2 cellular contexts compared by ENCODE assay signal in the genomic region with DNA sequence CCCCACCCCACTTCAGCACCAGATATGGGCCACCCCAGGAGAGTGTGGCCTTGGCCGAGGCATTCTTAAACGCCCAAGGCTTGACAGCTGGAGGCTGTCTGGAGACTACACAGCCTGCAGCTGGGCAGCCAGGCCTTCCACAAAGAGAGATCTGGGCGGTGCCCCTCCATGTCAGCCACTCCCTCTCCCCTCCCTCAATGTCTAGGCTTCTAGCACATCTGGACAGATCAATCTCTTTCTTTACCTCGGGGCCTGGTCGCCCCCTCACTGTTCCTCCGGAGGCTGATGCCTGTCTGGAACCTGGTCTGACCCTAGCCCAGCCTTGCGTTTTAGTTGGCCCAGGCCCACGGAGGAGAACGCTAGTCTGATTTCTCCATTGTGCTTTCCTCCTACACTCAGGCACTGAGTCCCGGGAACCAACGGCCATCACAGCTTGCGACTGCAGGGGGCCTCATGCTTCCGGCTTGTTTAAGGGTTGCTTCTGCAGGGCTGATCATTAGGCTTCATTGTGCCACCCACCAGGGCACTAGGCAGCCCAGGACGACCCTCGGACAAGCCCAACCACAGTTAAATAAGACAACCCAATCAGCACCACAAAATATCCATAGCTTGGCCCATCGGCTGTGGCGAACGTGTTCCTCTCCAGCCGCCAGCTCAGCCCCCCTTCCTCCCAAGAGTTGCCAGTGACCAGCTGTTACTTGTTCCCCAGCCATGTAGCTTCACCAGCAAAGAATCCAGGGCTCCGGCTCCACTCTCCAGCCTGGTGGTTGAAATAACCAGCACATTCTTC.
TF ChIP-seq lines count a peak whose summit lies in the region.

No MANE protein-coding gene starts in this region.

TF ChIP-seq in A549, 52 proteins besides CTCF, POLR2A, EP300 and RAD21 (continued from another document):
- TF ChIP-seq, protein P1, sequence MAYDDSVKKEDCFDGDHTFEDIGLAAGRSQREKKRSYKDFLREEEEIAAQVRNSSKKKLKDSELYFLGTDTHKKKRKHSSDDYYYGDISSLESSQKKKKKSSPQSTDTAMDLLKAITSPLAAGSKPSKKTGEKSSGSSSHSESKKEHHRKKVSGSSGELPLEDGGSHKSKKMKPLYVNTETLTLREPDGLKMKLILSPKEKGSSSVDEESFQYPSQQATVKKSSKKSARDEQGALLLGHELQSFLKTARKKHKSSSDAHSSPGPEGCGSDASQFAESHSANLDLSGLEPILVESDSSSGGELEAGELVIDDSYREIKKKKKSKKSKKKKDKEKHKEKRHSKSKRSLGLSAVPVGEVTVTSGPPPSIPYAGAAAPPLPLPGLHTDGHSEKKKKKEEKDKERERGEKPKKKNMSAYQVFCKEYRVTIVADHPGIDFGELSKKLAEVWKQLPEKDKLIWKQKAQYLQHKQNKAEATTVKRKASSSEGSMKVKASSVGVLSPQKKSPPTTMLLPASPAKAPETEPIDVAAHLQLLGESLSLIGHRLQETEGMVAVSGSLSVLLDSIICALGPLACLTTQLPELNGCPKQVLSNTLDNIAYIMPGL (CRISPR knock-in tag; IDR thresholded peaks at IDR 0.05; ENCODE audit: borderline replicate concordance) = no peak
- TF ChIP-seq, protein P2, sequence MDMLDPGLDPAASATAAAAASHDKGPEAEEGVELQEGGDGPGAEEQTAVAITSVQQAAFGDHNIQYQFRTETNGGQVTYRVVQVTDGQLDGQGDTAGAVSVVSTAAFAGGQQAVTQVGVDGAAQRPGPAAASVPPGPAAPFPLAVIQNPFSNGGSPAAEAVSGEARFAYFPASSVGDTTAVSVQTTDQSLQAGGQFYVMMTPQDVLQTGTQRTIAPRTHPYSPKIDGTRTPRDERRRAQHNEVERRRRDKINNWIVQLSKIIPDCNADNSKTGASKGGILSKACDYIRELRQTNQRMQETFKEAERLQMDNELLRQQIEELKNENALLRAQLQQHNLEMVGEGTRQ (IDR thresholded peaks at IDR 0.05) = no peak
- TF ChIP-seq GATA3 (IDR thresholded peaks at IDR 0.05; ENCODE audit: borderline replicate concordance) = no peak
- no peak for TF ChIP-seq HOXA7 (CRISPR knock-in tag; IDR thresholded peaks at IDR 0.05)
- no peak for TF ChIP-seq CBX8 (IDR thresholded peaks at IDR 0.05)
- TF ChIP-seq, protein P3, sequence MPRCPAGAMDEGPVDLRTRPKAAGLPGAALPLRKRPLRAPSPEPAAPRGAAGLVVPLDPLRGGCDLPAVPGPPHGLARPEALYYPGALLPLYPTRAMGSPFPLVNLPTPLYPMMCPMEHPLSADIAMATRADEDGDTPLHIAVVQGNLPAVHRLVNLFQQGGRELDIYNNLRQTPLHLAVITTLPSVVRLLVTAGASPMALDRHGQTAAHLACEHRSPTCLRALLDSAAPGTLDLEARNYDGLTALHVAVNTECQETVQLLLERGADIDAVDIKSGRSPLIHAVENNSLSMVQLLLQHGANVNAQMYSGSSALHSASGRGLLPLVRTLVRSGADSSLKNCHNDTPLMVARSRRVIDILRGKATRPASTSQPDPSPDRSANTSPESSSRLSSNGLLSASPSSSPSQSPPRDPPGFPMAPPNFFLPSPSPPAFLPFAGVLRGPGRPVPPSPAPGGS (IDR thresholded peaks at IDR 0.05) = no peak
- TF ChIP-seq BHLHE40 (IDR thresholded peaks at IDR 0.05; ENCODE audit: low read depth, low read length) = no peak
- TF ChIP-seq FOSL2 (IDR thresholded peaks at IDR 0.05) = no peak
- TF ChIP-seq FOSL2 (CRISPR knock-in tag; IDR thresholded peaks at IDR 0.05) = no peak
- TF ChIP-seq, protein P4, sequence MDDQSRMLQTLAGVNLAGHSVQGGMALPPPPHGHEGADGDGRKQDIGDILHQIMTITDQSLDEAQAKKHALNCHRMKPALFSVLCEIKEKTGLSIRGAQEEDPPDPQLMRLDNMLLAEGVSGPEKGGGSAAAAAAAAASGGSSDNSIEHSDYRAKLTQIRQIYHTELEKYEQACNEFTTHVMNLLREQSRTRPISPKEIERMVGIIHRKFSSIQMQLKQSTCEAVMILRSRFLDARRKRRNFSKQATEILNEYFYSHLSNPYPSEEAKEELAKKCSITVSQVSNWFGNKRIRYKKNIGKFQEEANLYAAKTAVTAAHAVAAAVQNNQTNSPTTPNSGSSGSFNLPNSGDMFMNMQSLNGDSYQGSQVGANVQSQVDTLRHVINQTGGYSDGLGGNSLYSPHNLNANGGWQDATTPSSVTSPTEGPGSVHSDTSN (IDR thresholded peaks at IDR 0.05) = no peak
- TF ChIP-seq, protein P5, sequence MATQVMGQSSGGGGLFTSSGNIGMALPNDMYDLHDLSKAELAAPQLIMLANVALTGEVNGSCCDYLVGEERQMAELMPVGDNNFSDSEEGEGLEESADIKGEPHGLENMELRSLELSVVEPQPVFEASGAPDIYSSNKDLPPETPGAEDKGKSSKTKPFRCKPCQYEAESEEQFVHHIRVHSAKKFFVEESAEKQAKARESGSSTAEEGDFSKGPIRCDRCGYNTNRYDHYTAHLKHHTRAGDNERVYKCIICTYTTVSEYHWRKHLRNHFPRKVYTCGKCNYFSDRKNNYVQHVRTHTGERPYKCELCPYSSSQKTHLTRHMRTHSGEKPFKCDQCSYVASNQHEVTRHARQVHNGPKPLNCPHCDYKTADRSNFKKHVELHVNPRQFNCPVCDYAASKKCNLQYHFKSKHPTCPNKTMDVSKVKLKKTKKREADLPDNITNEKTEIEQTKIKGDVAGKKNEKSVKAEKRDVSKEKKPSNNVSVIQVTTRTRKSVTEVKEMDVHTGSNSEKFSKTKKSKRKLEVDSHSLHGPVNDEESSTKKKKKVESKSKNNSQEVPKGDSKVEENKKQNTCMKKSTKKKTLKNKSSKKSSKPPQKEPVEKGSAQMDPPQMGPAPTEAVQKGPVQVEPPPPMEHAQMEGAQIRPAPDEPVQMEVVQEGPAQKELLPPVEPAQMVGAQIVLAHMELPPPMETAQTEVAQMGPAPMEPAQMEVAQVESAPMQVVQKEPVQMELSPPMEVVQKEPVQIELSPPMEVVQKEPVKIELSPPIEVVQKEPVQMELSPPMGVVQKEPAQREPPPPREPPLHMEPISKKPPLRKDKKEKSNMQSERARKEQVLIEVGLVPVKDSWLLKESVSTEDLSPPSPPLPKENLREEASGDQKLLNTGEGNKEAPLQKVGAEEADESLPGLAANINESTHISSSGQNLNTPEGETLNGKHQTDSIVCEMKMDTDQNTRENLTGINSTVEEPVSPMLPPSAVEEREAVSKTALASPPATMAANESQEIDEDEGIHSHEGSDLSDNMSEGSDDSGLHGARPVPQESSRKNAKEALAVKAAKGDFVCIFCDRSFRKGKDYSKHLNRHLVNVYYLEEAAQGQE (IDR thresholded peaks at IDR 0.05) = no peak
- TF ChIP-seq, protein P6, sequence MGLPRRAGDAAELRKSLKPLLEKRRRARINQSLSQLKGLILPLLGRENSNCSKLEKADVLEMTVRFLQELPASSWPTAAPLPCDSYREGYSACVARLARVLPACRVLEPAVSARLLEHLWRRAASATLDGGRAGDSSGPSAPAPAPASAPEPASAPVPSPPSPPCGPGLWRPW (IDR thresholded peaks at IDR 0.05) = no peak

TF ChIP-seq in IMR-90, 13 proteins besides CTCF, POLR2A, EP300 and RAD21 (continued from another document):
- TF ChIP-seq, protein P7, sequence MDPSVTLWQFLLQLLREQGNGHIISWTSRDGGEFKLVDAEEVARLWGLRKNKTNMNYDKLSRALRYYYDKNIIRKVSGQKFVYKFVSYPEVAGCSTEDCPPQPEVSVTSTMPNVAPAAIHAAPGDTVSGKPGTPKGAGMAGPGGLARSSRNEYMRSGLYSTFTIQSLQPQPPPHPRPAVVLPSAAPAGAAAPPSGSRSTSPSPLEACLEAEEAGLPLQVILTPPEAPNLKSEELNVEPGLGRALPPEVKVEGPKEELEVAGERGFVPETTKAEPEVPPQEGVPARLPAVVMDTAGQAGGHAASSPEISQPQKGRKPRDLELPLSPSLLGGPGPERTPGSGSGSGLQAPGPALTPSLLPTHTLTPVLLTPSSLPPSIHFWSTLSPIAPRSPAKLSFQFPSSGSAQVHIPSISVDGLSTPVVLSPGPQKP (IDR thresholded peaks at IDR 0.05; ENCODE audit: borderline replicate concordance, low read depth, low read length) = no peak
- no peak for TF ChIP-seq RFX5 (IDR thresholded peaks at IDR 0.05; ENCODE audit: low read depth, low read length)
- TF ChIP-seq CHD1 (IDR thresholded peaks at IDR 0.05; ENCODE audit: low read depth, low read length) = no peak
- TF ChIP-seq CEBPB (IDR thresholded peaks at IDR 0.05; ENCODE audit: low read depth, low read length) = no peak
- TF ChIP-seq, protein P2 (IDR thresholded peaks at IDR 0.05; ENCODE audit: low read depth, low read length) = no peak
- TF ChIP-seq FOS (IDR thresholded peaks at IDR 0.05; ENCODE audit: low read depth, low read length) = no peak
- TF ChIP-seq SMC3 (IDR thresholded peaks at IDR 0.05; ENCODE audit: low read depth, low read length) = no peak
- TF ChIP-seq MAZ (IDR thresholded peaks at IDR 0.05; ENCODE audit: borderline replicate concordance, low read depth, low read length) = no peak
- no peak for TF ChIP-seq BHLHE40 (IDR thresholded peaks at IDR 0.05; ENCODE audit: low read depth, low read length)
TF ChIP-seq in IMR-90: peak in this region for 0.
